ENCODE assay signal across 25 cellular contexts in the genomic region with DNA sequence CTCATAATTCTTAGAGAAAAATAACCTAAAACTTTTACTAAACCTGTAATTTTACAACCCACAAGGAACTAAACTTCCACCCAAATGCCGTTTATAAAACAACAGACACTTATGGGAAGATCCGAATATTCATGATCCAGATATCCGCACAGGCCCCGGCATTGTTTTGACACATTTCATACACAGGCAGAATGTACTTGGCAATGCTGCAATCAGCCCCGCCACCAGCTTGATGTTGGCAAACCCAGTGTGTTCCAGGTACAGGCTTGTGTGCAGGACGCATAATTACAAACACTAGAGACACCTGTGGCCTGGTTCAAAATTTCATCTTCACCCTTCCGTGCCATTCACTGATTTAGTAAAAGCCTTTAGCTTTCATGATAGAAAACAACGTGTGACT.
DNase-seq lines count a peak whose midpoint lies in the region; ATAC-seq, FAIRE-seq and TF ChIP-seq lines count a peak whose summit lies in the region.
"Had no signal": no experiment of that assay in that cellular context is flagged by ENCODE, and none has a peak within 500 bp of the region (broad histone marks: within the 10 kb centered on the region; RNA-seq: fewer than 3 reads in every experiment).

No MANE protein-coding gene starts in this region.

- peaks cover 2% of the 10 kb centered on the region for H3K9me3 Mint-ChIP-seq in activated CD8-positive, alpha-beta memory T cell treated with anti-CD3 and anti-CD28 coated beads, Interleukin-2, amount 10 ng/mL, durations not matched to agents 7 days and 5 days (ENCODE audit: low read depth)
- peaks cover 5% of the 10 kb centered on the region for H3K9me3 Mint-ChIP-seq in glutamatergic neuron (ENCODE audit: unreplicated experiment)

- no peak overlapping the region for H3K9ac ChIP-seq in kidney (ENCODE audit: low read length in 2 of 2)
- H3K9ac ChIP-seq: GM23248 had no signal

- H3K27ac Mint-ChIP-seq in activated CD8-positive, alpha-beta memory T cell treated with anti-CD3 and anti-CD28 coated beads, Interleukin-2, amount 10 ng/mL, durations not matched to agents 7 days and 5 days = no peak overlapping the region
- no peak overlapping the region for H3K27ac Mint-ChIP-seq in glutamatergic neuron (ENCODE audit: unreplicated experiment)
- H3K27ac Mint-ChIP-seq: CD4-positive, CD25-positive, alpha-beta regulatory T cell; CD8-positive, alpha-beta memory T cell had no signal

- H3K36me3 ChIP-seq in KOPT-K1 (ENCODE audit: insufficient read depth, low read length) (no peaks in the 10 kb centered on the region), kidney (ENCODE audit: control insufficient read depth in 1 of 2, insufficient read depth in 2 of 2, low read length in 2 of 2) (no peaks in the 10 kb centered on the region)
- H3K36me3 ChIP-seq: HAP-1 had no signal

- CTCF ChIA-PET in activated CD8-positive, alpha-beta memory T cell treated with anti-CD3 and anti-CD28 coated beads, Interleukin-2, amount 10 ng/mL, durations not matched to agents 7 days and 5 days (lab: Charles Lee) = interaction anchor here (1.1 kb wide), 1 partner anchor 14 kb away, joined by 3 read pairs; no protein-coding TSS in a partner anchor

- no peak overlapping the region for H3K4me3 ChIP-seq in kidney (ENCODE audit: low read length in 2 of 2)
- H3K4me3 ChIP-seq: A549, GM12878, GM23248, HAP-1 had no signal

- intact Hi-C loops in kidney (cut with DNase I) = no loop called here

- no peak overlapping the region for H3K4me3 Mint-ChIP-seq in activated CD8-positive, alpha-beta memory T cell treated with anti-CD3 and anti-CD28 coated beads, Interleukin-2, amount 10 ng/mL, durations not matched to agents 7 days and 5 days
- H3K4me3 Mint-ChIP-seq in glutamatergic neuron (ENCODE audit: unreplicated experiment) = no peak overlapping the region
- H3K4me3 Mint-ChIP-seq: CD4-positive, CD25-positive, alpha-beta regulatory T cell; CD8-positive, alpha-beta memory T cell had no signal

- H3K27ac ChIP-seq in KOPT-K1 (ENCODE audit: low read depth, low read length, poor library complexity, severe bottlenecking) (peak overlapping the region; percentile 29), kidney (ENCODE audit: low read depth in 2 of 2, low read length in 2 of 2) (no peak overlapping the region)
- H3K27ac ChIP-seq: 22Rv1, A549, GM23248, HL-60 had no signal

- no peaks in the 10 kb centered on the region for H3K4me1 Mint-ChIP-seq in activated CD8-positive, alpha-beta memory T cell treated with anti-CD3 and anti-CD28 coated beads, Interleukin-2, amount 10 ng/mL, durations not matched to agents 7 days and 5 days
- no peaks in the 10 kb centered on the region for H3K4me1 Mint-ChIP-seq in glutamatergic neuron (ENCODE audit: low read depth, unreplicated experiment)
- H3K4me1 Mint-ChIP-seq: CD4-positive, CD25-positive, alpha-beta regulatory T cell; CD8-positive, alpha-beta memory T cell had no signal

- H3K9me3 ChIP-seq in KOPT-K1 (ENCODE audit: insufficient read depth, low read length, poor library complexity, severe bottlenecking) (no peaks in the 10 kb centered on the region), kidney (ENCODE audit: control insufficient read depth in 1 of 2, low read length in 2 of 2) (no peaks in the 10 kb centered on the region)
- H3K9me3 ChIP-seq: A549, HAP-1 had no signal

- no peak for FAIRE-seq in kidney (lab: Jason Lieb, UNC)
- FAIRE-seq: A549, GM12878, GM19239, HTR-8/SVneo had no signal

- no peak for ATAC-seq in activated CD8-positive, alpha-beta memory T cell treated with anti-CD3 and anti-CD28 coated beads, Interleukin-2, amount 10 ng/mL, durations not matched to agents 7 days and 5 days
- ATAC-seq: A549, GM12878 had no signal

- H3K27me3 Mint-ChIP-seq in activated CD8-positive, alpha-beta memory T cell treated with anti-CD3 and anti-CD28 coated beads, Interleukin-2, amount 10 ng/mL, durations not matched to agents 7 days and 5 days = no peaks in the 10 kb centered on the region
- H3K27me3 Mint-ChIP-seq in glutamatergic neuron (ENCODE audit: unreplicated experiment) = peaks cover 1% of the 10 kb centered on the region
- H3K27me3 Mint-ChIP-seq: CD4-positive, CD25-positive, alpha-beta regulatory T cell had no signal

- peak; percentile 26 for DNase-seq in activated CD8-positive, alpha-beta memory T cell treated with anti-CD3 and anti-CD28 coated beads for 24 hours
- no peak for DNase-seq in activated CD8-positive, alpha-beta memory T cell treated with anti-CD3 and anti-CD28 coated beads, Interleukin-2, amount 10 ng/mL, durations not matched to agents 7 days and 5 days
- DNase-seq in astrocyte of the hippocampus (ENCODE audit: low read depth, low spot score) = peak; percentile 36
- DNase-seq in glutamatergic neuron = no peak
- no peak for DNase-seq in kidney
- no peak for DNase-seq in SKM-1 (lab: John Stamatoyannopoulos, UW; ENCODE audit: unreplicated experiment)
- DNase-seq: AML-193; C1 segment of cervical spinal cord; CD4-positive, CD25-positive, alpha-beta regulatory T cell; CD8-positive, alpha-beta memory T cell; COR-L47; DMS 273 treated with DMSO at 0.1 percent for 48 hours; DMS53; EL; GM23248; IMR-90; KBM-7 had no signal

- H3K4me1 ChIP-seq in kidney (ENCODE audit: control insufficient read depth in 1 of 2, insufficient read depth in 1 of 2, low read depth in 1 of 2, low read length in 2 of 2) = no peaks in the 10 kb centered on the region
- H3K4me1 ChIP-seq: A549, HAP-1 had no signal

- H3K36me3 Mint-ChIP-seq in activated CD8-positive, alpha-beta memory T cell treated with anti-CD3 and anti-CD28 coated beads, Interleukin-2, amount 10 ng/mL, durations not matched to agents 7 days and 5 days = no peaks in the 10 kb centered on the region
- no peaks in the 10 kb centered on the region for H3K36me3 Mint-ChIP-seq in glutamatergic neuron (ENCODE audit: unreplicated experiment)
- H3K36me3 Mint-ChIP-seq: CD4-positive, CD25-positive, alpha-beta regulatory T cell; CD8-positive, alpha-beta memory T cell had no signal

- TF ChIP-seq CTCF in glutamatergic neuron (IDR thresholded peaks at IDR 0.05; ENCODE audit: partially characterized antibody, unreplicated experiment) (no peak), kidney (IDR thresholded peaks at IDR 0.05; ENCODE audit: borderline replicate concordance, extremely low read depth, insufficient read depth) (no peak)

Comparison
In these comparisons a context has a peak if more than half of its experiments do, and no peak if none do; other contexts are left out.
1. DNase-seq: peak in activated CD8-positive, alpha-beta memory T cell treated with anti-CD3 and anti-CD28 coated beads for 24 hours (single experiment) and astrocyte of the hippocampus (single experiment); none in activated CD8-positive, alpha-beta memory T cell treated with anti-CD3 and anti-CD28 coated beads, Interleukin-2, amount 10 ng/mL, durations not matched to agents 7 days and 5 days (single experiment), glutamatergic neuron (single experiment), kidney (single experiment) and SKM-1 (single experiment).